8 cellular contexts compared by ENCODE assay signal in genomic region chr14:95518045-95518751, GRCh38. TPM values are rescaled to one million over a fixed set of nuclear protein-coding genes. Genes with fewer than 3 reads are reported as not detected.
DNase-seq lines count a peak whose midpoint lies in the region; ATAC-seq and TF ChIP-seq lines count a peak whose summit lies in the region.

No MANE protein-coding gene starts in this region.

- H3K9me3 Mint-ChIP-seq in activated CD4-positive, alpha-beta T cell treated with anti-CD3 and anti-CD28 coated beads for 36 hours (ENCODE audit: low read depth), result no peaks in the 10 kb centered on the region

- POLR2A ChIA-PET in activated CD4-positive, alpha-beta T cell treated with anti-CD3 and anti-CD28 coated beads for 36 hours (lab: Charles Lee), result no interaction called here

- TF ChIP-seq CTCF in suprapubic skin (IDR thresholded peaks at IDR 0.05) (no peak), GM10266 (IDR thresholded peaks at IDR 0.05; ENCODE audit: control insufficient read depth, insufficient read depth, low read depth, missing control alignments) (no peak)

- peak overlapping the region; percentile 70 for H3K4me3 Mint-ChIP-seq in activated CD4-positive, alpha-beta T cell treated with anti-CD3 and anti-CD28 coated beads for 36 hours

- peaks cover 71% of the 10 kb centered on the region for H3K4me1 Mint-ChIP-seq in activated CD4-positive, alpha-beta T cell treated with anti-CD3 and anti-CD28 coated beads for 36 hours

- H3K4me3 ChIP-seq in suprapubic skin, result no peak overlapping the region

- no peaks in the 10 kb centered on the region for H3K9me3 ChIP-seq in suprapubic skin

- no peak for TF ChIP-seq EP300 in suprapubic skin (IDR thresholded peaks at IDR 0.05)

- peaks cover 73% of the 10 kb centered on the region for H3K4me1 ChIP-seq in suprapubic skin

- ATAC-seq in activated CD4-positive, alpha-beta T cell treated with anti-CD3 and anti-CD28 coated beads for 36 hours, result no peak
- no peak for ATAC-seq in GM21717 (IDR thresholded peaks at IDR 0.05; ENCODE audit: unreplicated experiment)
- no peak for ATAC-seq in HG02973 (IDR thresholded peaks at IDR 0.05; ENCODE audit: unreplicated experiment)

- intact Hi-C loops in activated CD4-positive, alpha-beta T cell treated with anti-CD3 and anti-CD28 coated beads for 36 hours (cut with DNase I, micrococcal nuclease), result loop anchor here (2.0 to 5.0 kb wide), 5 partner anchors 19 to 1126 kb away; partner anchors contain the start of genes ATG2B (in 1 of the 2), DICER1 (in 1 of the 2) and GSKIP (in 1 of the 2)

- no peaks in the 10 kb centered on the region for H3K27me3 Mint-ChIP-seq in activated CD4-positive, alpha-beta T cell treated with anti-CD3 and anti-CD28 coated beads for 36 hours

- WGBS in suprapubic skin, result 32% methylated on average over 8 of the region's 8 CpGs

- peak overlapping the region; percentile 44 for H3K27ac Mint-ChIP-seq in activated CD4-positive, alpha-beta T cell treated with anti-CD3 and anti-CD28 coated beads for 36 hours

- TF ChIP-seq POLR2A in suprapubic skin (IDR thresholded peaks at IDR 0.05), result no peak

- CTCF ChIA-PET in activated CD4-positive, alpha-beta T cell treated with anti-CD3 and anti-CD28 coated beads for 36 hours (lab: Charles Lee), result interaction anchor here (0.6 to 2.2 kb wide), 11 partner anchors 9 to 1548 kb away, joined by 3 to 18 read pairs (median 3); partner anchors contain the start of gene GLRX5

- DNase-seq in activated CD4-positive, alpha-beta T cell treated with anti-CD3 and anti-CD28 coated beads for 36 hours, result no peak
- no peak for DNase-seq in activated CD4-positive, alpha-beta T cell treated with anti-CD3 and anti-CD28 coated beads for 4 hours
- DNase-seq in NCI-H226, result peak; percentile 80
- peak; percentile 55 for DNase-seq in dermis blood vessel endothelial cell
- DNase-seq in suprapubic skin (ENCODE audit: low spot score in 2 of 2), result peak; percentile 50 to 51
- DNase-seq in GM10266 (ENCODE audit: extremely low spot score), result no peak

- H3K27ac ChIP-seq in suprapubic skin, result peak overlapping the region; percentile 96

- H3K36me3 ChIP-seq in suprapubic skin, result no peaks in the 10 kb centered on the region

- H3K36me3 Mint-ChIP-seq in activated CD4-positive, alpha-beta T cell treated with anti-CD3 and anti-CD28 coated beads for 36 hours (ENCODE audit: low read depth), result peaks cover 5% of the 10 kb centered on the region

- H3K27me3 ChIP-seq in suprapubic skin, result no peaks in the 10 kb centered on the region

RNA-seq across cellular contexts. Expression of gene SYNE3, which starts 1.7 kb away (rescaled TPM):
- total RNA-seq in activated CD4-positive, alpha-beta T cell treated with anti-CD3 and anti-CD28 coated beads for 36 hours, result 10 to 100 TPM; 27.3 to 34.2 TPM
- 15.5 and 33.6 TPM in 2 replicates for total RNA-seq in dermis blood vessel endothelial cell
- 10 to 100 TPM in 2 of 4 donors, 1 to 10 TPM in 2; 9.1 to 21.4 (median 12.8) TPM for total RNA-seq in suprapubic skin

RNA-seq across cellular contexts. Expression of gene GLRX5, which starts 16.7 kb away (rescaled TPM):
- 10 to 100 TPM; 37.9 to 44.1 TPM for total RNA-seq in activated CD4-positive, alpha-beta T cell treated with anti-CD3 and anti-CD28 coated beads for 36 hours
- total RNA-seq in dermis blood vessel endothelial cell (50.2 and 56.9 TPM in 2 replicates), suprapubic skin (10 to 100 TPM; 19.8 to 42.1 (median 33.7) TPM)

Comparison
In these comparisons a context has a peak if more than half of its experiments do, and no peak if none do; other contexts are left out.
1. DNase-seq: peak in NCI-H226 (single experiment), dermis blood vessel endothelial cell (single experiment) and suprapubic skin (2 of 2); none in activated CD4-positive, alpha-beta T cell treated with anti-CD3 and anti-CD28 coated beads for 36 hours (single experiment), activated CD4-positive, alpha-beta T cell treated with anti-CD3 and anti-CD28 coated beads for 4 hours (0 of 2) and GM10266 (single experiment).